ENCODE assay signal across 14 cellular contexts in genomic region chr4:102493257-102493656, GRCh38. TPM values are rescaled to one million over a fixed set of nuclear protein-coding genes. Genes with fewer than 3 reads are reported as not detected.
DNase-seq lines count a peak whose midpoint lies in the region; ATAC-seq and TF ChIP-seq lines count a peak whose summit lies in the region.
"Had no signal": no experiment of that assay in that cellular context is flagged by ENCODE, and none has a peak within 500 bp of the region (broad histone marks: within the 10 kb centered on the region; RNA-seq: fewer than 3 reads in every experiment).

No MANE protein-coding gene starts in this region.

- H3K4me1 Mint-ChIP-seq in activated CD8-positive, alpha-beta T cell treated with anti-CD3 and anti-CD28 coated beads for 36 hours (ENCODE audit: low read depth), result peaks cover 19% of the 10 kb centered on the region
- peaks cover 17% of the 10 kb centered on the region for H3K4me1 Mint-ChIP-seq in activated CD8-positive, alpha-beta T cell treated with anti-CD3 and anti-CD28 coated beads, Interleukin-2, amount 10 ng/mL, durations not matched to agents 7 days and 5 days (ENCODE audit: low read depth)
- peaks cover 35% of the 10 kb centered on the region for H3K4me1 Mint-ChIP-seq in activated naive CD8-positive, alpha-beta T cell (ENCODE audit: low read depth)
- peaks cover 13 to 23% of the 10 kb centered on the region in 2 donors for H3K4me1 Mint-ChIP-seq in stimulated activated naive B cell treated with anti-CD40 and anti-IgM and Interleukin-4, amounts not matched to agents 10 μg/mL and 1 μg/mL and 100 μg/mL, for 72 hours
- H3K4me1 Mint-ChIP-seq in HFFc6 (ENCODE audit: low read depth), result peaks cover 23% of the 10 kb centered on the region

- no peak overlapping the region for H3K27ac Mint-ChIP-seq in activated CD8-positive, alpha-beta T cell treated with anti-CD3 and anti-CD28 coated beads for 36 hours
- H3K27ac Mint-ChIP-seq in activated CD8-positive, alpha-beta T cell treated with anti-CD3 and anti-CD28 coated beads, Interleukin-2, amount 10 ng/mL, durations not matched to agents 7 days and 5 days, result no peak overlapping the region
- H3K27ac Mint-ChIP-seq in activated naive CD8-positive, alpha-beta T cell, result peak overlapping the region; percentile 69
- H3K27ac Mint-ChIP-seq in stimulated activated naive B cell treated with anti-CD40 and anti-IgM and Interleukin-4, amounts not matched to agents 10 μg/mL and 1 μg/mL and 100 μg/mL, for 72 hours, result peak overlapping the region; percentile 37
- no peak overlapping the region for H3K27ac Mint-ChIP-seq in HFFc6

- peak; percentile 28 for ATAC-seq in activated CD8-positive, alpha-beta T cell treated with anti-CD3 and anti-CD28 coated beads for 36 hours
- ATAC-seq in activated CD8-positive, alpha-beta T cell treated with anti-CD3 and anti-CD28 coated beads, Interleukin-2, amount 10 ng/mL, durations not matched to agents 7 days and 5 days, result no peak
- ATAC-seq in GM19395 (IDR thresholded peaks at IDR 0.05; ENCODE audit: unreplicated experiment) (peak; percentile 15), HG03108 (IDR thresholded peaks at IDR 0.05; ENCODE audit: unreplicated experiment) (no peak), GM18870 (IDR thresholded peaks at IDR 0.05; ENCODE audit: unreplicated experiment) (no peak)
- peak in 1 of 2 donors; percentile 39 for ATAC-seq in stimulated activated naive B cell treated with anti-CD40 and anti-IgM and Interleukin-4, amounts not matched to agents 10 μg/mL and 1 μg/mL and 100 μg/mL, for 72 hours (replicated peaks)

- intact Hi-C loops in activated CD8-positive, alpha-beta T cell treated with anti-CD3 and anti-CD28 coated beads for 36 hours (cut with micrococcal nuclease), result no loop called here

- CTCF ChIA-PET in activated CD8-positive, alpha-beta T cell treated with anti-CD3 and anti-CD28 coated beads for 36 hours (lab: Charles Lee), result interaction anchor here (0.8 to 1.0 kb wide), 2 partner anchors 16 to 86 kb away, joined by 3 read pairs; no protein-coding TSS in a partner anchor
- CTCF ChIA-PET in activated CD8-positive, alpha-beta T cell treated with anti-CD3 and anti-CD28 coated beads, Interleukin-2, amount 10 ng/mL, durations not matched to agents 7 days and 5 days (lab: Charles Lee), result no interaction called here

- H3K9me3 Mint-ChIP-seq in activated CD8-positive, alpha-beta T cell treated with anti-CD3 and anti-CD28 coated beads for 36 hours, result peaks cover under 1% of the 10 kb centered on the region
- H3K9me3 Mint-ChIP-seq in activated CD8-positive, alpha-beta T cell treated with anti-CD3 and anti-CD28 coated beads, Interleukin-2, amount 10 ng/mL, durations not matched to agents 7 days and 5 days (ENCODE audit: insufficient read depth), result no peaks in the 10 kb centered on the region
- peaks cover 2% of the 10 kb centered on the region for H3K9me3 Mint-ChIP-seq in activated naive CD8-positive, alpha-beta T cell (ENCODE audit: low read depth)
- peaks cover 0 to under 1% of the 10 kb centered on the region in 2 donors for H3K9me3 Mint-ChIP-seq in stimulated activated naive B cell treated with anti-CD40 and anti-IgM and Interleukin-4, amounts not matched to agents 10 μg/mL and 1 μg/mL and 100 μg/mL, for 72 hours
- H3K9me3 Mint-ChIP-seq in HFFc6, result no peaks in the 10 kb centered on the region
- H3K9me3 Mint-ChIP-seq: CD8-positive, alpha-beta memory T cell had no signal

- no peaks in the 10 kb centered on the region for H3K27me3 Mint-ChIP-seq in activated CD8-positive, alpha-beta T cell treated with anti-CD3 and anti-CD28 coated beads for 36 hours
- no peaks in the 10 kb centered on the region for H3K27me3 Mint-ChIP-seq in activated CD8-positive, alpha-beta T cell treated with anti-CD3 and anti-CD28 coated beads, Interleukin-2, amount 10 ng/mL, durations not matched to agents 7 days and 5 days (ENCODE audit: low read depth)
- H3K27me3 Mint-ChIP-seq in activated naive CD8-positive, alpha-beta T cell, result no peaks in the 10 kb centered on the region
- H3K27me3 Mint-ChIP-seq in stimulated activated naive B cell treated with anti-CD40 and anti-IgM and Interleukin-4, amounts not matched to agents 10 μg/mL and 1 μg/mL and 100 μg/mL, for 72 hours, result no peaks in the 10 kb centered on the region
- H3K27me3 Mint-ChIP-seq in HFFc6 (ENCODE audit: insufficient read depth), result peaks cover 3% of the 10 kb centered on the region; the same call in 1 of the 2 replicates
- H3K27me3 Mint-ChIP-seq: CD8-positive, alpha-beta memory T cell had no signal

- H3K36me3 Mint-ChIP-seq in activated CD8-positive, alpha-beta T cell treated with anti-CD3 and anti-CD28 coated beads for 36 hours (ENCODE audit: low read depth), result no peaks in the 10 kb centered on the region
- H3K36me3 Mint-ChIP-seq in activated CD8-positive, alpha-beta T cell treated with anti-CD3 and anti-CD28 coated beads, Interleukin-2, amount 10 ng/mL, durations not matched to agents 7 days and 5 days (ENCODE audit: low read depth), result peaks cover 3% of the 10 kb centered on the region
- H3K36me3 Mint-ChIP-seq in activated naive CD8-positive, alpha-beta T cell, result no peaks in the 10 kb centered on the region
- H3K36me3 Mint-ChIP-seq in stimulated activated naive B cell treated with anti-CD40 and anti-IgM and Interleukin-4, amounts not matched to agents 10 μg/mL and 1 μg/mL and 100 μg/mL, for 72 hours, result no peaks in the 10 kb centered on the region
- no peaks in the 10 kb centered on the region for H3K36me3 Mint-ChIP-seq in HFFc6 (ENCODE audit: low read depth)
- H3K36me3 Mint-ChIP-seq: CD8-positive, alpha-beta memory T cell had no signal

- no peak for DNase-seq in activated CD8-positive, alpha-beta T cell treated with anti-CD3 and anti-CD28 coated beads for 36 hours
- DNase-seq in activated CD8-positive, alpha-beta T cell treated with anti-CD3 and anti-CD28 coated beads, Interleukin-2, amount 10 ng/mL, durations not matched to agents 7 days and 5 days, result no peak
- no peak for DNase-seq in stimulated activated naive B cell treated with anti-CD40 and anti-IgM and Interleukin-4, amounts not matched to agents 10 μg/mL and 1 μg/mL and 100 μg/mL, for 72 hours
- DNase-seq in HFFc6, result no peak
- DNase-seq: 8988T; CD8-positive, alpha-beta memory T cell; GDM1; H7; NCI-H524; Right ventricle myocardium superior had no signal

- POLR2A ChIA-PET in activated CD8-positive, alpha-beta T cell treated with anti-CD3 and anti-CD28 coated beads for 36 hours (lab: Charles Lee), result interaction anchor here (1.1 kb wide), 1 partner anchor 7 kb away, joined by 3 read pairs; the partner anchor contains the start of gene NFKB1
- POLR2A ChIA-PET in activated CD8-positive, alpha-beta T cell treated with anti-CD3 and anti-CD28 coated beads, Interleukin-2, amount 10 ng/mL, durations not matched to agents 7 days and 5 days (lab: Charles Lee), result no interaction called here

- TF ChIP-seq CTCF in activated CD8-positive, alpha-beta T cell treated with anti-CD3 and anti-CD28 coated beads for 36 hours (IDR thresholded peaks at IDR 0.05), result no peak
- TF ChIP-seq CTCF in HFFc6 (IDR thresholded peaks at IDR 0.05), result no peak

- no peak overlapping the region for H3K4me3 Mint-ChIP-seq in activated CD8-positive, alpha-beta T cell treated with anti-CD3 and anti-CD28 coated beads for 36 hours
- H3K4me3 Mint-ChIP-seq in activated CD8-positive, alpha-beta T cell treated with anti-CD3 and anti-CD28 coated beads, Interleukin-2, amount 10 ng/mL, durations not matched to agents 7 days and 5 days, result no peak overlapping the region
- no peak overlapping the region for H3K4me3 Mint-ChIP-seq in activated naive CD8-positive, alpha-beta T cell
- no peak overlapping the region for H3K4me3 Mint-ChIP-seq in stimulated activated naive B cell treated with anti-CD40 and anti-IgM and Interleukin-4, amounts not matched to agents 10 μg/mL and 1 μg/mL and 100 μg/mL, for 72 hours
- no peak overlapping the region for H3K4me3 Mint-ChIP-seq in HFFc6
- H3K4me3 Mint-ChIP-seq: CD8-positive, alpha-beta memory T cell had no signal

RNA-seq across cellular contexts. Expression of gene NFKB1, which starts 7.9 kb away (rescaled TPM):
- total RNA-seq in activated CD8-positive, alpha-beta T cell treated with anti-CD3 and anti-CD28 coated beads for 36 hours, result 100 to 1,000 TPM; 224 to 230 TPM
- total RNA-seq in activated CD8-positive, alpha-beta T cell treated with anti-CD3 and anti-CD28 coated beads, Interleukin-2, amount 10 ng/mL, durations not matched to agents 7 days and 5 days, result 100 to 1,000 TPM; 150 to 162 TPM
- total RNA-seq in HFFc6 (2021; fragmentation: NEBNext Ultra II Directional; extraction: Animal tissue kit (Norgen Biotek cat#: 25700)), result 10 to 100 TPM; 21.7 to 31.3 (median 27.5) TPM

Comparison
In these comparisons a context has a peak if more than half of its experiments do, and no peak if none do; other contexts are left out.
1. ATAC-seq: peak in activated CD8-positive, alpha-beta T cell treated with anti-CD3 and anti-CD28 coated beads for 36 hours (single experiment) and GM19395 (single experiment); none in activated CD8-positive, alpha-beta T cell treated with anti-CD3 and anti-CD28 coated beads, Interleukin-2, amount 10 ng/mL, durations not matched to agents 7 days and 5 days (single experiment), HG03108 (single experiment) and GM18870 (single experiment).
2. H3K27ac Mint-ChIP-seq: peak in activated naive CD8-positive, alpha-beta T cell (single experiment) and stimulated activated naive B cell treated with anti-CD40 and anti-IgM and Interleukin-4, amounts not matched to agents 10 μg/mL and 1 μg/mL and 100 μg/mL, for 72 hours (single experiment); none in activated CD8-positive, alpha-beta T cell treated with anti-CD3 and anti-CD28 coated beads for 36 hours (single experiment), activated CD8-positive, alpha-beta T cell treated with anti-CD3 and anti-CD28 coated beads, Interleukin-2, amount 10 ng/mL, durations not matched to agents 7 days and 5 days (single experiment) and HFFc6 (single experiment).
3. RNA of gene NFKB1, which starts 7.9 kb away (total RNA-seq): 224 to 230 TPM in activated CD8-positive, alpha-beta T cell treated with anti-CD3 and anti-CD28 coated beads for 36 hours and 150 to 162 TPM in activated CD8-positive, alpha-beta T cell treated with anti-CD3 and anti-CD28 coated beads, Interleukin-2, amount 10 ng/mL, durations not matched to agents 7 days and 5 days; 21.7 to 31.3 TPM in HFFc6; every median in the first group is over 4 times any median in the second.